ENCODE assay signal across 10 cellular contexts in the genomic region with DNA sequence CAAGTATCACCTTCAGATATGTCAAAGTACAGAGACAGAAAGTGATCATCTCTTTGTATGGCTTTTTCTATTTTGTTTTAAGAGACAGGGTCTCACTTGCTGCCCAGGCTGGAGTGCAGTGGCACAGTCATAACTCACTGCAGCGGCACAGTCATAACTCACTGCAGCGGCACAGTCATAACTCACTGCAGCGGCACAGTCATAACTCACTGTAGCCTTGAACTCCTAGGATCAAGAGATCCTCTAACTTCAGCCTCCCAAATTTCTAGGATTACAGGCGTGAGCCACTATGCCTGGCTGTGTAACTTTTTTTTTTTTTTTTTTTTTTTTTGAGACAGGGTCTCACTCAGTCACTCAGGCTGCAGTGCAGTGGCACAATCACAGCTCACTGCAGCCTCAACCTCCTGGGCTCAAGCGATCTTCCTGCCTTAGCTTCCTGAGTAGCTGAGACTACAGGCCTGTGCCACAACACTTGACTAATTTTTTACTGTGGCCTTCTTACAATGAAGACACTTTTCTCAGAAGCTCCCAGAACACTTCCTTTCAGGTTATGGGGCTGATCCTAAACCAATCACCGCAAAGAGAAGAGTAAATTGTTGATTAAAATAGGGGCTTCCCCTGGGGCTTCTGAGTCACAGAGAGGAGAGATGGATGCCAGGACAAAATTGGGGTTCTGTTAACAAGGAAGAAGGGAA. TPM values are rescaled to one million over a fixed set of nuclear protein-coding genes. Genes with fewer than 3 reads are reported as not detected.
DNase-seq lines count a peak whose midpoint lies in the region; ATAC-seq lines count a peak whose summit lies in the region.
"Had no signal": no experiment of that assay in that cellular context is flagged by ENCODE, and none has a peak within 500 bp of the region (broad histone marks: within the 10 kb centered on the region; RNA-seq: fewer than 3 reads in every experiment).

No MANE protein-coding gene starts in this region.

- peaks cover 24% of the 10 kb centered on the region for H3K36me3 Mint-ChIP-seq in activated naive CD8-positive, alpha-beta T cell treated with anti-CD3 and anti-CD28 coated beads for 36 hours

- no peaks in the 10 kb centered on the region for H3K27me3 Mint-ChIP-seq in activated naive CD8-positive, alpha-beta T cell treated with anti-CD3 and anti-CD28 coated beads for 36 hours

- DNase-seq in activated naive CD8-positive, alpha-beta T cell treated with anti-CD3 and anti-CD28 coated beads for 36 hours, result peak; percentile 55
- DNase-seq in left ventricle myocardium superior, result no peak
- no peak for DNase-seq in NCI-H2227 (lab: John Stamatoyannopoulos, UW; ENCODE audit: unreplicated experiment)
- DNase-seq in T-helper 9 cell, result no peak
- DNase-seq in NK-92 treated with Interleukin-12 subunit alpha and Interleukin-12 subunit beta, amount 100 ng/mL, for 24 hours (lab: John Stamatoyannopoulos, UW), result no peak
- DNase-seq: NCI-H748 treated with DMSO at 0.1 percent for 48 hours, thyroid gland had no signal

- ATAC-seq in GM18519 (IDR thresholded peaks at IDR 0.05; ENCODE audit: low FRiP score, unreplicated experiment) (peak; percentile 50), GM21447 (IDR thresholded peaks at IDR 0.05; ENCODE audit: unreplicated experiment) (peak; percentile 71), HG03342 (IDR thresholded peaks at IDR 0.05; ENCODE audit: unreplicated experiment) (peak; percentile 83), left ventricle myocardium superior (no peak)

- H3K27ac Mint-ChIP-seq in activated naive CD8-positive, alpha-beta T cell treated with anti-CD3 and anti-CD28 coated beads for 36 hours, result peak overlapping the region; percentile 83

- H3K9me3 Mint-ChIP-seq in activated naive CD8-positive, alpha-beta T cell treated with anti-CD3 and anti-CD28 coated beads for 36 hours, result no peaks in the 10 kb centered on the region

- no peak overlapping the region for H3K4me3 Mint-ChIP-seq in activated naive CD8-positive, alpha-beta T cell treated with anti-CD3 and anti-CD28 coated beads for 36 hours

- intact Hi-C loops in left ventricle myocardium superior (cut with micrococcal nuclease), result loop anchor here (5.0 kb wide), 1 partner anchor 351 kb away; no protein-coding TSS in a partner anchor

- peaks cover 41% of the 10 kb centered on the region for H3K4me1 Mint-ChIP-seq in activated naive CD8-positive, alpha-beta T cell treated with anti-CD3 and anti-CD28 coated beads for 36 hours

RNA-seq across cellular contexts. Expression of a gene that starts 9.0 kb away (rescaled TPM):
- total RNA-seq in activated naive CD8-positive, alpha-beta T cell treated with anti-CD3 and anti-CD28 coated beads for 36 hours, result 10 to 100 TPM; 52.9 to 57.0 TPM
- total RNA-seq in left ventricle myocardium superior, result 54.1 TPM

RNA-seq across cellular contexts. Expression of a gene that starts 48.5 kb away (rescaled TPM):
- 10 to 100 TPM; 85.3 to 86.7 TPM for total RNA-seq in activated naive CD8-positive, alpha-beta T cell treated with anti-CD3 and anti-CD28 coated beads for 36 hours
- total RNA-seq in left ventricle myocardium superior, result 14.5 TPM
